11 cellular contexts compared by ENCODE assay signal in the genomic region with DNA sequence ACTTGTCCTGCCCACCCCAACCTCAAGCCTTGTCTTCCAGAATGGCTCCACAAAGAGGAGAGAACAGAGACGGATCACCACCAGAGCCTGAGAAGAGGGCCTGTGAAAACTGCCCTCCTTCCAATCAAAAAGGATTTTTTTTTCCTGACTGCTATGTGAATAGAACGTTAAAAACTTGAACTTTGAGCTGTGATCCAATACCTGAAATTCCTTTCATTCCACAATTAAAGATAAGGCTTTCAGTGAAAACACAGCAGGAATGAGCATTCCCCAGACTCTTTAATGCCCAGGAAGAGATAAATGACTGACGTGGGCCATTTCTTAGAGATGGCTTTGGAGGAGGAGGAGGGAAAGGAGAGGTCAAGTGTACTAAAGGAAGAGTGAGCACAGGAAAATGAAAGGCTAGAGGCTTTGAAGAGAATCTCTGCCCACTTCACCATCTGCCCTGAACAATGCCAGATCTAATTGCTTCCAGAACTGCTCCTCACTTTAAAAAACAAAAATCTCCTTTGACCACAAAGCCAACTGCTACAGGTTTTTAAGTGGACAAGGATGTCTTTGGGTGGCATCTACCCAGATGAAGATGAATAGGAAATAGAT.
DNase-seq lines count a peak whose midpoint lies in the region; TF ChIP-seq lines count a peak whose summit lies in the region.
"Had no signal": no experiment of that assay in that cellular context is flagged by ENCODE, and none has a peak within 500 bp of the region (broad histone marks: within the 10 kb centered on the region; RNA-seq: fewer than 3 reads in every experiment).

No MANE protein-coding gene starts in this region.

- in situ Hi-C loops in Caki2 (cut with HindIII; ENCODE audit: low pct_unique_long_range_greater_than_20kb, low sequenced_read_pairs), result no loop called here

- H3K9ac ChIP-seq in mesenchymal stem cell (ENCODE audit: low read length), result no peak overlapping the region

- peak; percentile 96 for DNase-seq in Caki2 (ENCODE audit: low read depth)
- DNase-seq in LoVo (ENCODE audit: low spot score), result peak; percentile 74
- DNase-seq in astrocyte of the hippocampus (ENCODE audit: low read depth, low spot score), result peak; percentile 67
- no peak for DNase-seq in mesenchymal stem cell
- DNase-seq in left ventricle myocardium inferior, result no peak
- DNase-seq in activated T-cell treated with anti-CD3 and anti-CD28 coated beads, Interleukin-2, amount 50 U/mL, for 1 hour, result no peak
- DNase-seq in NCI-H82 (lab: John Stamatoyannopoulos, UW), result no peak
- DNase-seq in activated CD8-positive, alpha-beta memory T cell treated with anti-CD3 and anti-CD28 coated beads for 24 hours, result no peak
- DNase-seq: amniotic stem cell had no signal

- H2BK15ac ChIP-seq in mesenchymal stem cell (ENCODE audit: low read depth, poor library complexity, severe bottlenecking), result no peak overlapping the region

- H3K18ac ChIP-seq in mesenchymal stem cell (ENCODE audit: low read depth in 1 of 2, low read length in 2 of 2), result no peak overlapping the region

- H3K27ac ChIP-seq in mesenchymal stem cell (ENCODE audit: low read length, poor library complexity, severe bottlenecking) (peak overlapping the region; percentile 52), left ventricle myocardium inferior (replicated peaks) (no peak overlapping the region)
- H3K27ac ChIP-seq: epithelial cell of prostate, tibial nerve had no signal

- H3K36me3 ChIP-seq in mesenchymal stem cell (ENCODE audit: control insufficient read depth in 1 of 2, insufficient read depth in 2 of 2, low read depth in 1 of 2, low read length in 2 of 2) (no peaks in the 10 kb centered on the region), left ventricle myocardium inferior (no peaks in the 10 kb centered on the region)
- H3K36me3 ChIP-seq: tibial nerve had no signal

- no peak overlapping the region for H2BK120ac ChIP-seq in mesenchymal stem cell (ENCODE audit: low read depth, low read length)

- H2BK12ac ChIP-seq in mesenchymal stem cell (ENCODE audit: low read length in 2 of 2), result no peak overlapping the region

- H2AK5ac ChIP-seq in mesenchymal stem cell (ENCODE audit: low read length, severe bottlenecking), result peak overlapping the region; percentile 68

- intact Hi-C loops in left ventricle myocardium inferior (cut with micrococcal nuclease), result no loop called here

- H3K23ac ChIP-seq in mesenchymal stem cell (ENCODE audit: low read length in 2 of 2), result no peak overlapping the region

- H3K4me2 ChIP-seq in mesenchymal stem cell (ENCODE audit: low read length, poor library complexity, severe bottlenecking), result no peak overlapping the region

- TF ChIP-seq CTCF in left ventricle myocardium inferior (IDR thresholded peaks at IDR 0.05; ENCODE audit: borderline replicate concordance), result no peak

- H3K4me1 ChIP-seq in mesenchymal stem cell (ENCODE audit: control insufficient read depth, insufficient read depth, low read depth, low read length), result peaks cover 10% of the 10 kb centered on the region
- H3K4me1 ChIP-seq in left ventricle myocardium inferior, result no peaks in the 10 kb centered on the region

- no peak overlapping the region for H4K8ac ChIP-seq in mesenchymal stem cell (ENCODE audit: low read length)

- no peak overlapping the region for H3K4ac ChIP-seq in mesenchymal stem cell (ENCODE audit: low read depth in 1 of 2, low read length in 2 of 2)

- WGBS in mesenchymal stem cell, result 10% methylated on average over 1 of the region's 3 CpGs

- H2BK5ac ChIP-seq in mesenchymal stem cell (ENCODE audit: low read depth, low read length, poor library complexity, severe bottlenecking), result no peak overlapping the region

- H2AFZ ChIP-seq in mesenchymal stem cell (ENCODE audit: low read depth, low read length), result no peak overlapping the region

- no peak overlapping the region for H4K91ac ChIP-seq in mesenchymal stem cell (ENCODE audit: low read length)

- H3K9me3 ChIP-seq in mesenchymal stem cell (ENCODE audit: control insufficient read depth, low read length) (no peaks in the 10 kb centered on the region), left ventricle myocardium inferior (replicated peaks) (no peaks in the 10 kb centered on the region)
- H3K9me3 ChIP-seq: tibial nerve had no signal

- H3K4me3 ChIP-seq in mesenchymal stem cell (ENCODE audit: insufficient read depth in 1 of 2, low read depth in 1 of 2, low read length in 2 of 2) (no peak overlapping the region), left ventricle myocardium inferior (no peak overlapping the region)
- H3K4me3 ChIP-seq: tibial nerve had no signal

- H3K27me3 ChIP-seq in mesenchymal stem cell (ENCODE audit: control insufficient read depth in 1 of 2, insufficient read depth in 1 of 2, low read length in 2 of 2) (peaks cover 0 to 37% of the 10 kb centered on the region in 2 experiments), left ventricle myocardium inferior (ENCODE audit: low read depth) (no peaks in the 10 kb centered on the region)
- H3K27me3 ChIP-seq: tibial nerve had no signal

- H3K14ac ChIP-seq in mesenchymal stem cell (ENCODE audit: low read length in 2 of 2), result no peak overlapping the region

- no peaks in the 10 kb centered on the region for H3K79me1 ChIP-seq in mesenchymal stem cell (replicated peaks; ENCODE audit: low read length, poor library complexity, severe bottlenecking)

Comparison
In these comparisons a context has a peak if more than half of its experiments do, and no peak if none do; other contexts are left out.
1. DNase-seq: peak in Caki2 (single experiment), LoVo (single experiment) and astrocyte of the hippocampus (single experiment); none in mesenchymal stem cell (single experiment), left ventricle myocardium inferior (single experiment), activated T-cell treated with anti-CD3 and anti-CD28 coated beads, Interleukin-2, amount 50 U/mL, for 1 hour (single experiment), NCI-H82 (single experiment) and activated CD8-positive, alpha-beta memory T cell treated with anti-CD3 and anti-CD28 coated beads for 24 hours (single experiment).